ENCODE assay signal across 14 cellular contexts in the genomic region with DNA sequence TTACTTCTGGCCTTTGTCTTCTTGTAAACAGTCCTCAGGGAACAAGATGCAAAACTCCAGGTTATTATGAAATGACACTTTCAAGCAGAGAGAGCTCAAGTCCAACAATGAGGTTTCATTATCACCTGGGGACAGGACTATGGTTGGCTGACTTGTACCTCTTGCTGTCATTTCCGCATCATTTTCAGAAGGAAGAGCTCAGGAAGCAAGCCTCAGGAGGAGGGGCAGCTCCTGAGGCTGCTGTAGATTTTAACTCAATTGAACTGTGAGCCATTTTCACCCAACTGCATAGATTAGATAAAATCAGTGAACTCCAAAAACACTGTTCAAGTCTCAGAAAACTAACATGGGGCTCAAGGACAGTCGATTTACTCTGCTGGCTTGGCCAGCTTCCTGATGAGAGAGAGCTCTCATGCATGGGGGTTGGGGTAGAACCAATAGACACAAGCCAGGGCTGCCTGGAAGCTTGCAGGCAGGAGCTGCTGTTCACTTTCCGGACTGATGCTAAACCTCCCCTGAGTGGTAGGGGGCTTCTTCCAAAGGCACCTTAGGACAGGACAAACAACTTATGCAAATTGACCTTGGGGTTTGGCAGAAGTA. TPM values are rescaled to one million over a fixed set of nuclear protein-coding genes. Genes with fewer than 3 reads are reported as not detected.
DNase-seq lines count a peak whose midpoint lies in the region; ATAC-seq and TF ChIP-seq lines count a peak whose summit lies in the region.
"Had no signal": no experiment of that assay in that cellular context is flagged by ENCODE, and none has a peak within 500 bp of the region (broad histone marks: within the 10 kb centered on the region; RNA-seq: fewer than 3 reads in every experiment).

No MANE protein-coding gene starts in this region.

- no peak overlapping the region for H3K4me3 Mint-ChIP-seq in activated B cell treated with CpG ODN at 0.5 μM for 24 hours
- H3K4me3 Mint-ChIP-seq in activated CD4-positive, alpha-beta T cell treated with anti-CD3 and anti-CD28 coated beads for 36 hours, result no peak overlapping the region
- H3K4me3 Mint-ChIP-seq: activated naive CD8-positive, alpha-beta T cell treated with anti-CD3 and anti-CD28 coated beads, Interleukin-2, amount 10 ng/mL, durations not matched to agents 7 days and 5 days; B cell; stimulated activated memory B cell treated with anti-CD40 and anti-IgM and Interleukin-4, amounts not matched to agents 10 μg/mL and 1 μg/mL and 100 μg/mL, for 72 hours had no signal

- peaks cover 15% of the 10 kb centered on the region for H3K4me1 Mint-ChIP-seq in activated B cell treated with CpG ODN at 0.5 μM for 24 hours
- no peaks in the 10 kb centered on the region for H3K4me1 Mint-ChIP-seq in activated CD4-positive, alpha-beta T cell treated with anti-CD3 and anti-CD28 coated beads for 36 hours
- H3K4me1 Mint-ChIP-seq: activated naive CD8-positive, alpha-beta T cell treated with anti-CD3 and anti-CD28 coated beads, Interleukin-2, amount 10 ng/mL, durations not matched to agents 7 days and 5 days had no signal

- POLR2A ChIA-PET in activated B cell treated with CpG ODN at 0.5 μM for 24 hours (lab: Charles Lee), result interaction anchor here (1.0 kb wide), 2 partner anchors 14 to 16 kb away, joined by 3 read pairs; no protein-coding TSS in a partner anchor
- POLR2A ChIA-PET in activated CD4-positive, alpha-beta T cell treated with anti-CD3 and anti-CD28 coated beads for 36 hours (lab: Charles Lee), result no interaction called here

- ATAC-seq in GM18517 (IDR thresholded peaks at IDR 0.05; ENCODE audit: unreplicated experiment) (peak; percentile 63), GM21367 (IDR thresholded peaks at IDR 0.05; ENCODE audit: unreplicated experiment) (peak; percentile 63), HG02943 (IDR thresholded peaks at IDR 0.05; ENCODE audit: low read depth, unreplicated experiment) (peak; percentile 60), activated B cell treated with CpG ODN at 0.5 μM for 24 hours (ENCODE audit: low read depth) (peak; percentile 71)
- no peak for ATAC-seq in activated CD4-positive, alpha-beta T cell treated with anti-CD3 and anti-CD28 coated beads for 36 hours
- ATAC-seq: stimulated activated memory B cell treated with anti-CD40 and anti-IgM and Interleukin-4, amounts not matched to agents 10 μg/mL and 1 μg/mL and 100 μg/mL, for 72 hours had no signal

- no peak for TF ChIP-seq CTCF in activated B cell treated with CpG ODN at 0.5 μM for 24 hours (IDR thresholded peaks at IDR 0.05)

- CTCF ChIA-PET in activated B cell treated with CpG ODN at 0.5 μM for 24 hours (lab: Charles Lee), result interaction anchor here (1.3 to 1.5 kb wide), 2 partner anchors 22 to 74 kb away, joined by 3 read pairs; no protein-coding TSS in a partner anchor
- CTCF ChIA-PET in activated CD4-positive, alpha-beta T cell treated with anti-CD3 and anti-CD28 coated beads for 36 hours (lab: Charles Lee), result interaction anchor here (1.0 to 1.2 kb wide), 2 partner anchors 21 to 31 kb away, joined by 3 read pairs; no protein-coding TSS in a partner anchor

- H3K27ac Mint-ChIP-seq in activated B cell treated with CpG ODN at 0.5 μM for 24 hours, result peak overlapping the region; percentile 50
- no peak overlapping the region for H3K27ac Mint-ChIP-seq in activated CD4-positive, alpha-beta T cell treated with anti-CD3 and anti-CD28 coated beads for 36 hours
- H3K27ac Mint-ChIP-seq: activated naive CD8-positive, alpha-beta T cell treated with anti-CD3 and anti-CD28 coated beads, Interleukin-2, amount 10 ng/mL, durations not matched to agents 7 days and 5 days; B cell; stimulated activated memory B cell treated with anti-CD40 and anti-IgM and Interleukin-4, amounts not matched to agents 10 μg/mL and 1 μg/mL and 100 μg/mL, for 72 hours had no signal

- no peaks in the 10 kb centered on the region for H3K9me3 Mint-ChIP-seq in activated B cell treated with CpG ODN at 0.5 μM for 24 hours
- H3K9me3 Mint-ChIP-seq in activated CD4-positive, alpha-beta T cell treated with anti-CD3 and anti-CD28 coated beads for 36 hours (ENCODE audit: low read depth), result no peaks in the 10 kb centered on the region
- H3K9me3 Mint-ChIP-seq: activated naive CD8-positive, alpha-beta T cell treated with anti-CD3 and anti-CD28 coated beads, Interleukin-2, amount 10 ng/mL, durations not matched to agents 7 days and 5 days; stimulated activated memory B cell treated with anti-CD40 and anti-IgM and Interleukin-4, amounts not matched to agents 10 μg/mL and 1 μg/mL and 100 μg/mL, for 72 hours had no signal

- H3K36me3 Mint-ChIP-seq in activated B cell treated with CpG ODN at 0.5 μM for 24 hours (ENCODE audit: low read depth), result no peaks in the 10 kb centered on the region
- H3K36me3 Mint-ChIP-seq in activated CD4-positive, alpha-beta T cell treated with anti-CD3 and anti-CD28 coated beads for 36 hours (ENCODE audit: low read depth), result no peaks in the 10 kb centered on the region
- H3K36me3 Mint-ChIP-seq: activated naive CD8-positive, alpha-beta T cell treated with anti-CD3 and anti-CD28 coated beads, Interleukin-2, amount 10 ng/mL, durations not matched to agents 7 days and 5 days; stimulated activated memory B cell treated with anti-CD40 and anti-IgM and Interleukin-4, amounts not matched to agents 10 μg/mL and 1 μg/mL and 100 μg/mL, for 72 hours had no signal

- intact Hi-C loops in activated B cell treated with CpG ODN at 0.5 μM for 24 hours (cut with micrococcal nuclease), result loop anchor here (2.0 kb wide), 1 partner anchor 15 kb away; no protein-coding TSS in a partner anchor
- intact Hi-C loops in activated CD4-positive, alpha-beta T cell treated with anti-CD3 and anti-CD28 coated beads for 36 hours (cut with DNase I, micrococcal nuclease), result no loop called here

- DNase-seq in activated B cell treated with CpG ODN at 0.5 μM for 24 hours, result no peak
- DNase-seq in inferior parietal cortex (ENCODE audit: extremely low spot score), result no peak
- DNase-seq in activated CD4-positive, alpha-beta T cell treated with anti-CD3 and anti-CD28 coated beads for 36 hours, result no peak
- no peak for DNase-seq in glomerular visceral epithelial cell (ENCODE audit: extremely low spot score)
- no peak for DNase-seq in OCI-M2 (lab: John Stamatoyannopoulos, UW; ENCODE audit: unreplicated experiment)
- DNase-seq: activated naive CD8-positive, alpha-beta T cell treated with anti-CD3 and anti-CD28 coated beads, Interleukin-2, amount 10 ng/mL, durations not matched to agents 7 days and 5 days; midbrain; NCI-H510A; Right ventricle myocardium superior had no signal

- H3K27me3 Mint-ChIP-seq in activated B cell treated with CpG ODN at 0.5 μM for 24 hours, result no peaks in the 10 kb centered on the region
- peaks cover 2% of the 10 kb centered on the region for H3K27me3 Mint-ChIP-seq in activated CD4-positive, alpha-beta T cell treated with anti-CD3 and anti-CD28 coated beads for 36 hours
- H3K27me3 Mint-ChIP-seq: activated naive CD8-positive, alpha-beta T cell treated with anti-CD3 and anti-CD28 coated beads, Interleukin-2, amount 10 ng/mL, durations not matched to agents 7 days and 5 days; B cell; stimulated activated memory B cell treated with anti-CD40 and anti-IgM and Interleukin-4, amounts not matched to agents 10 μg/mL and 1 μg/mL and 100 μg/mL, for 72 hours had no signal

RNA-seq across cellular contexts. Expression of a gene that starts 23.6 kb away (rescaled TPM):
- 0.18 and 0.51 TPM in 2 replicates for total RNA-seq in activated B cell treated with CpG ODN at 0.5 μM for 24 hours
- not detected for total RNA-seq in activated CD4-positive, alpha-beta T cell treated with anti-CD3 and anti-CD28 coated beads for 36 hours

RNA-seq across cellular contexts. Expression of a gene that starts 37.0 kb away (rescaled TPM):
- total RNA-seq in activated B cell treated with CpG ODN at 0.5 μM for 24 hours, result 17.4 and 19.8 TPM in 2 replicates
- total RNA-seq in activated CD4-positive, alpha-beta T cell treated with anti-CD3 and anti-CD28 coated beads for 36 hours, result 10 to 100 TPM; 14.5 to 14.6 TPM
